Comparison of ENCODE assay signal across 1 cellular context in the genomic region with DNA sequence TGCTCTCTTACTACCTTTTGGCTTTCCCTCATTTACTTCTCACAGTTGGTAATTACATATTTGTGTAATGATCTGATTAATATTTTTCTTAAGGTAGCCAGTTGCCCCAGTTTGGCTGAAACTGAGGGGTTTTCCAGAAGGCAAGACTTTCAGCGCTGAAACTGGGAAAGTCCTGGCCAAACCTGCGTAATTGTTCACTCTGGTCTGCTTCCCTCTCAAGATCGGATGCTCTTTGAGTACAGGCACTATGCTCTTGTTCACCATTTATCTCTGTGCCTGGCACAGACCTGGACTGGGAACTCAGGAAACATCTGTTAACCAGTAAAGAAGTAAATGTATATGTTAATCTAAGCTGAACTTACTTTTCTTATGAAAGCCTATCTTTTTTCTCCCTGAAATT.
TF ChIP-seq lines count a peak whose summit lies in the region.

No MANE protein-coding gene starts in this region.

TF ChIP-seq in WTC11, 78 proteins besides CTCF, POLR2A, EP300 and RAD21 (continued from another document):
- TF ChIP-seq, protein P1, sequence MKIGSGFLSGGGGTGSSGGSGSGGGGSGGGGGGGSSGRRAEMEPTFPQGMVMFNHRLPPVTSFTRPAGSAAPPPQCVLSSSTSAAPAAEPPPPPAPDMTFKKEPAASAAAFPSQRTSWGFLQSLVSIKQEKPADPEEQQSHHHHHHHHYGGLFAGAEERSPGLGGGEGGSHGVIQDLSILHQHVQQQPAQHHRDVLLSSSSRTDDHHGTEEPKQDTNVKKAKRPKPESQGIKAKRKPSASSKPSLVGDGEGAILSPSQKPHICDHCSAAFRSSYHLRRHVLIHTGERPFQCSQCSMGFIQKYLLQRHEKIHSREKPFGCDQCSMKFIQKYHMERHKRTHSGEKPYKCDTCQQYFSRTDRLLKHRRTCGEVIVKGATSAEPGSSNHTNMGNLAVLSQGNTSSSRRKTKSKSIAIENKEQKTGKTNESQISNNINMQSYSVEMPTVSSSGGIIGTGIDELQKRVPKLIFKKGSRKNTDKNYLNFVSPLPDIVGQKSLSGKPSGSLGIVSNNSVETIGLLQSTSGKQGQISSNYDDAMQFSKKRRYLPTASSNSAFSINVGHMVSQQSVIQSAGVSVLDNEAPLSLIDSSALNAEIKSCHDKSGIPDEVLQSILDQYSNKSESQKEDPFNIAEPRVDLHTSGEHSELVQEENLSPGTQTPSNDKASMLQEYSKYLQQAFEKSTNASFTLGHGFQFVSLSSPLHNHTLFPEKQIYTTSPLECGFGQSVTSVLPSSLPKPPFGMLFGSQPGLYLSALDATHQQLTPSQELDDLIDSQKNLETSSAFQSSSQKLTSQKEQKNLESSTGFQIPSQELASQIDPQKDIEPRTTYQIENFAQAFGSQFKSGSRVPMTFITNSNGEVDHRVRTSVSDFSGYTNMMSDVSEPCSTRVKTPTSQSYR (CRISPR knock-in tag; IDR thresholded peaks at IDR 0.05) = no peak
- TF ChIP-seq, protein P2, sequence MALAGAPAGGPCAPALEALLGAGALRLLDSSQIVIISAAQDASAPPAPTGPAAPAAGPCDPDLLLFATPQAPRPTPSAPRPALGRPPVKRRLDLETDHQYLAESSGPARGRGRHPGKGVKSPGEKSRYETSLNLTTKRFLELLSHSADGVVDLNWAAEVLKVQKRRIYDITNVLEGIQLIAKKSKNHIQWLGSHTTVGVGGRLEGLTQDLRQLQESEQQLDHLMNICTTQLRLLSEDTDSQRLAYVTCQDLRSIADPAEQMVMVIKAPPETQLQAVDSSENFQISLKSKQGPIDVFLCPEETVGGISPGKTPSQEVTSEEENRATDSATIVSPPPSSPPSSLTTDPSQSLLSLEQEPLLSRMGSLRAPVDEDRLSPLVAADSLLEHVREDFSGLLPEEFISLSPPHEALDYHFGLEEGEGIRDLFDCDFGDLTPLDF (CRISPR knock-in tag; IDR thresholded peaks at IDR 0.05) = no peak
- TF ChIP-seq, protein P3, sequence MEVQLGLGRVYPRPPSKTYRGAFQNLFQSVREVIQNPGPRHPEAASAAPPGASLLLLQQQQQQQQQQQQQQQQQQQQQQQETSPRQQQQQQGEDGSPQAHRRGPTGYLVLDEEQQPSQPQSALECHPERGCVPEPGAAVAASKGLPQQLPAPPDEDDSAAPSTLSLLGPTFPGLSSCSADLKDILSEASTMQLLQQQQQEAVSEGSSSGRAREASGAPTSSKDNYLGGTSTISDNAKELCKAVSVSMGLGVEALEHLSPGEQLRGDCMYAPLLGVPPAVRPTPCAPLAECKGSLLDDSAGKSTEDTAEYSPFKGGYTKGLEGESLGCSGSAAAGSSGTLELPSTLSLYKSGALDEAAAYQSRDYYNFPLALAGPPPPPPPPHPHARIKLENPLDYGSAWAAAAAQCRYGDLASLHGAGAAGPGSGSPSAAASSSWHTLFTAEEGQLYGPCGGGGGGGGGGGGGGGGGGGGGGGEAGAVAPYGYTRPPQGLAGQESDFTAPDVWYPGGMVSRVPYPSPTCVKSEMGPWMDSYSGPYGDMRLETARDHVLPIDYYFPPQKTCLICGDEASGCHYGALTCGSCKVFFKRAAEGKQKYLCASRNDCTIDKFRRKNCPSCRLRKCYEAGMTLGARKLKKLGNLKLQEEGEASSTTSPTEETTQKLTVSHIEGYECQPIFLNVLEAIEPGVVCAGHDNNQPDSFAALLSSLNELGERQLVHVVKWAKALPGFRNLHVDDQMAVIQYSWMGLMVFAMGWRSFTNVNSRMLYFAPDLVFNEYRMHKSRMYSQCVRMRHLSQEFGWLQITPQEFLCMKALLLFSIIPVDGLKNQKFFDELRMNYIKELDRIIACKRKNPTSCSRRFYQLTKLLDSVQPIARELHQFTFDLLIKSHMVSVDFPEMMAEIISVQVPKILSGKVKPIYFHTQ (CRISPR knock-in tag; IDR thresholded peaks at IDR 0.05) = no peak
- TF ChIP-seq GABPB1 (CRISPR knock-in tag; IDR thresholded peaks at IDR 0.05) (no peak), CREB1 (CRISPR knock-in tag; IDR thresholded peaks at IDR 0.05) (no peak), SP1 (CRISPR knock-in tag; conservative IDR thresholded peaks at IDR 0.05) (no peak), NFE2L1 (CRISPR knock-in tag; IDR thresholded peaks at IDR 0.05) (no peak)
- TF ChIP-seq, protein P4, sequence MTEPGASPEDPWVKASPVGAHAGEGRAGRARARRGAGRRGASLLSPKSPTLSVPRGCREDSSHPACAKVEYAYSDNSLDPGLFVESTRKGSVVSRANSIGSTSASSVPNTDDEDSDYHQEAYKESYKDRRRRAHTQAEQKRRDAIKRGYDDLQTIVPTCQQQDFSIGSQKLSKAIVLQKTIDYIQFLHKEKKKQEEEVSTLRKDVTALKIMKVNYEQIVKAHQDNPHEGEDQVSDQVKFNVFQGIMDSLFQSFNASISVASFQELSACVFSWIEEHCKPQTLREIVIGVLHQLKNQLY (CRISPR knock-in tag; IDR thresholded peaks at IDR 0.05) = no peak
- TF ChIP-seq, protein P5, sequence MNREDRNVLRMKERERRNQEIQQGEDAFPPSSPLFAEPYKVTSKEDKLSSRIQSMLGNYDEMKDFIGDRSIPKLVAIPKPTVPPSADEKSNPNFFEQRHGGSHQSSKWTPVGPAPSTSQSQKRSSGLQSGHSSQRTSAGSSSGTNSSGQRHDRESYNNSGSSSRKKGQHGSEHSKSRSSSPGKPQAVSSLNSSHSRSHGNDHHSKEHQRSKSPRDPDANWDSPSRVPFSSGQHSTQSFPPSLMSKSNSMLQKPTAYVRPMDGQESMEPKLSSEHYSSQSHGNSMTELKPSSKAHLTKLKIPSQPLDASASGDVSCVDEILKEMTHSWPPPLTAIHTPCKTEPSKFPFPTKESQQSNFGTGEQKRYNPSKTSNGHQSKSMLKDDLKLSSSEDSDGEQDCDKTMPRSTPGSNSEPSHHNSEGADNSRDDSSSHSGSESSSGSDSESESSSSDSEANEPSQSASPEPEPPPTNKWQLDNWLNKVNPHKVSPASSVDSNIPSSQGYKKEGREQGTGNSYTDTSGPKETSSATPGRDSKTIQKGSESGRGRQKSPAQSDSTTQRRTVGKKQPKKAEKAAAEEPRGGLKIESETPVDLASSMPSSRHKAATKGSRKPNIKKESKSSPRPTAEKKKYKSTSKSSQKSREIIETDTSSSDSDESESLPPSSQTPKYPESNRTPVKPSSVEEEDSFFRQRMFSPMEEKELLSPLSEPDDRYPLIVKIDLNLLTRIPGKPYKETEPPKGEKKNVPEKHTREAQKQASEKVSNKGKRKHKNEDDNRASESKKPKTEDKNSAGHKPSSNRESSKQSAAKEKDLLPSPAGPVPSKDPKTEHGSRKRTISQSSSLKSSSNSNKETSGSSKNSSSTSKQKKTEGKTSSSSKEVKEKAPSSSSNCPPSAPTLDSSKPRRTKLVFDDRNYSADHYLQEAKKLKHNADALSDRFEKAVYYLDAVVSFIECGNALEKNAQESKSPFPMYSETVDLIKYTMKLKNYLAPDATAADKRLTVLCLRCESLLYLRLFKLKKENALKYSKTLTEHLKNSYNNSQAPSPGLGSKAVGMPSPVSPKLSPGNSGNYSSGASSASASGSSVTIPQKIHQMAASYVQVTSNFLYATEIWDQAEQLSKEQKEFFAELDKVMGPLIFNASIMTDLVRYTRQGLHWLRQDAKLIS (CRISPR knock-in tag; IDR thresholded peaks at IDR 0.05; ENCODE audit: borderline replicate concordance) = no peak
